Comparison of ENCODE assay signal across 15 cellular contexts in genomic region chr3:166071-166470, GRCh38. TPM values are rescaled to one million over a fixed set of nuclear protein-coding genes. Genes with fewer than 3 reads are reported as not detected.
"Had no signal": no experiment of that assay in that cellular context is flagged by ENCODE, and none has a peak within 500 bp of the region (broad histone marks: within the 10 kb centered on the region; RNA-seq: fewer than 3 reads in every experiment).

No MANE protein-coding gene starts in this region.

- H3K9me3 ChIP-seq: body of pancreas, neutrophil, tibial artery, uterus had no signal

- H3K36me3 Mint-ChIP-seq: naive B cell; stimulated activated effector memory CD8-positive, alpha-beta T cell treated with anti-CD3 and anti-CD28 coated beads, Interleukin-12 subunit alpha, Interleukin-12 subunit beta, amount 100 ng/mL, for 72 hours had no signal

- H3K9me3 Mint-ChIP-seq: activated B cell treated with CpG ODN at 0.5 μM for 24 hours; activated CD4-positive, alpha-beta T cell treated with anti-CD3 and anti-CD28 coated beads, Interleukin-2, amount 10 ng/mL, durations not matched to agents 24 days and 14 days had no signal

- H3K27ac ChIP-seq: body of pancreas, epithelial cell of prostate, neutrophil, tibial artery, uterus had no signal

- H3K4me3 Mint-ChIP-seq: activated B cell treated with CpG ODN at 0.5 μM for 24 hours; activated CD4-positive, alpha-beta T cell treated with anti-CD3 and anti-CD28 coated beads, Interleukin-2, amount 10 ng/mL, durations not matched to agents 24 days and 14 days; central memory CD8-positive, alpha-beta T cell; naive B cell; stimulated activated effector memory CD8-positive, alpha-beta T cell treated with anti-CD3 and anti-CD28 coated beads, Interleukin-12 subunit alpha, Interleukin-12 subunit beta, amount 100 ng/mL, for 72 hours had no signal

- H3K4me3 ChIP-seq: body of pancreas, smooth muscle cell, tibial artery, uterus had no signal

- H3K4me1 Mint-ChIP-seq: activated B cell treated with CpG ODN at 0.5 μM for 24 hours; activated CD4-positive, alpha-beta T cell treated with anti-CD3 and anti-CD28 coated beads, Interleukin-2, amount 10 ng/mL, durations not matched to agents 24 days and 14 days; central memory CD8-positive, alpha-beta T cell; stimulated activated effector memory CD8-positive, alpha-beta T cell treated with anti-CD3 and anti-CD28 coated beads, Interleukin-12 subunit alpha, Interleukin-12 subunit beta, amount 100 ng/mL, for 72 hours had no signal

- ATAC-seq: body of pancreas; right cardiac atrium; stimulated activated effector memory CD8-positive, alpha-beta T cell treated with anti-CD3 and anti-CD28 coated beads, Interleukin-12 subunit alpha, Interleukin-12 subunit beta, amount 100 ng/mL, for 72 hours had no signal

- H3K27ac Mint-ChIP-seq: activated B cell treated with CpG ODN at 0.5 μM for 24 hours; activated CD4-positive, alpha-beta T cell treated with anti-CD3 and anti-CD28 coated beads, Interleukin-2, amount 10 ng/mL, durations not matched to agents 24 days and 14 days; naive B cell; stimulated activated effector memory CD8-positive, alpha-beta T cell treated with anti-CD3 and anti-CD28 coated beads, Interleukin-12 subunit alpha, Interleukin-12 subunit beta, amount 100 ng/mL, for 72 hours had no signal

- H3K27me3 Mint-ChIP-seq: activated CD4-positive, alpha-beta T cell treated with anti-CD3 and anti-CD28 coated beads, Interleukin-2, amount 10 ng/mL, durations not matched to agents 24 days and 14 days; central memory CD8-positive, alpha-beta T cell had no signal

- H3K36me3 ChIP-seq: neutrophil, tibial artery, uterus had no signal

- H3K4me2 ChIP-seq: smooth muscle cell had no signal

- DNase-seq: activated B cell treated with CpG ODN at 0.5 μM for 24 hours; activated CD4-positive, alpha-beta T cell treated with anti-CD3 and anti-CD28 coated beads, Interleukin-2, amount 10 ng/mL, durations not matched to agents 24 days and 14 days; activated CD8-positive, alpha-beta memory T cell treated with anti-CD3 and anti-CD28 coated beads for 24 hours; activated naive CD4-positive, alpha-beta T cell treated with Interleukin-2 at 50 U/mL for 16 hours; body of pancreas; effector memory CD4-positive, alpha-beta T cell; naive B cell; right cardiac atrium; tibial artery; uterus had no signal

- H3K27me3 ChIP-seq: body of pancreas, neutrophil, tibial artery, uterus had no signal

- H3K4me1 ChIP-seq: body of pancreas, tibial artery, uterus had no signal

RNA-seq across cellular contexts. Expression of gene CHL1, which starts 30.5 kb away (rescaled TPM):
- polyA plus RNA-seq: smooth muscle cell had no signal
